In the genomic region with DNA sequence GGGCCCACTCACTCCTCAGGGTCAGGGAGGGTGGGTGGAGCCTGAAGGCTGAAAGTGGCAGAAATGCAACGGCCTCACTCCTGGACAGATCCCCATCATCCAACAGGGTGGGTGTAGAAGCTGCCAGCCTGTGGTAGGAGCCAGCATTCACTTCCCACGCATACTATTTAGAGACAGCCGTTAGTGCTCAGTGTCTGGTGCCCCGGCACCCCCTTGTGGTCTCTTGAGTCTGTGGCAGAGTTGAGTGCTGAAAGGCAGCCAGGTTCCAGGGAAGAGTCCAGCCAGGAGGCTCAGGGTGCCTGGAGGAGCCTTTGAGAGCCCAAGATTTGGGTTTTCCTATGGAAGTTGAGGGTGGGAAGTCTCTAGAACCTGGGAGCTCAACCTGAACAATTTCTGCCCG, we compare ENCODE assay signal across 8 cellular contexts. TPM values are rescaled to one million over a fixed set of nuclear protein-coding genes. Genes with fewer than 3 reads are reported as not detected.
DNase-seq lines count a peak whose midpoint lies in the region; ATAC-seq and TF ChIP-seq lines count a peak whose summit lies in the region.

No MANE protein-coding gene starts in this region.

- no peak overlapping the region for H4K12ac ChIP-seq in trophoblast cell (ENCODE audit: low read depth, low read length)

- ATAC-seq in GM19328 (IDR thresholded peaks at IDR 0.05; ENCODE audit: unreplicated experiment) (no peak), GM21723 (IDR thresholded peaks at IDR 0.05; ENCODE audit: unreplicated experiment) (no peak)

- H3K4me3 Mint-ChIP-seq in activated T-helper 2 cell treated with anti-CD3 and anti-CD28 coated beads, Interferon-gamma antibody, Interleukin-2, Interleukin-4, amounts not matched to agents 10 μg/mL and 5 μg/mL and 100 μg/mL, durations not matched to agents 14 hours and 24 hours and 36 hours (ENCODE audit: low read depth), result no peak overlapping the region

- H4K8ac ChIP-seq in trophoblast cell (ENCODE audit: low read depth, low read length), result no peak overlapping the region

- POLR2A ChIA-PET in BJ (lab: Charles Lee), result no interaction called here

- H3K9me3 ChIP-seq in trophoblast cell (ENCODE audit: insufficient read depth, low read depth, low read length), result no peaks in the 10 kb centered on the region

- H3K36me3 ChIP-seq in BJ (ENCODE audit: control insufficient read depth, insufficient read depth, low read length) (no peaks in the 10 kb centered on the region), trophoblast cell (ENCODE audit: control insufficient read depth in 1 of 2, insufficient read depth in 2 of 2, low read length in 2 of 2) (peaks cover 22 to 28% of the 10 kb centered on the region in 2 experiments)

- no peak overlapping the region for H3K27ac ChIP-seq in trophoblast cell (ENCODE audit: low read depth, low read length)

- H3K14ac ChIP-seq in trophoblast cell (ENCODE audit: low read length), result no peak overlapping the region

- no peak overlapping the region for H2AFZ ChIP-seq in trophoblast cell (ENCODE audit: insufficient read depth, low read length, poor library complexity)

- H2AK5ac ChIP-seq in trophoblast cell (ENCODE audit: low read length), result no peak overlapping the region

- H2BK12ac ChIP-seq in trophoblast cell (ENCODE audit: low read length), result no peak overlapping the region

- H2BK120ac ChIP-seq in trophoblast cell (ENCODE audit: insufficient read depth, low read length, poor library complexity), result no peak overlapping the region

- peaks cover 5% of the 10 kb centered on the region for H3K27me3 ChIP-seq in BJ (ENCODE audit: control insufficient read depth, insufficient read depth, low read length)
- no peaks in the 10 kb centered on the region for H3K27me3 ChIP-seq in trophoblast cell (ENCODE audit: insufficient read depth, low read length)

- no peak overlapping the region for H3K18ac ChIP-seq in trophoblast cell (ENCODE audit: low read length)

- no peak overlapping the region for H3K9ac ChIP-seq in trophoblast cell (ENCODE audit: low read length)

- DNase-seq in BJ (ENCODE audit: low read depth), result no peak
- DNase-seq in GOT3 (lab: John Stamatoyannopoulos, UW), result peak; percentile 26
- peak; percentile 30 for DNase-seq in NCI-H510A treated with DMSO at 0.1 percent for 48 hours (lab: John Stamatoyannopoulos, UW)
- DNase-seq in activated T-helper 2 cell treated with anti-CD3 and anti-CD28 coated beads, Interferon-gamma antibody, Interleukin-2, Interleukin-4, amounts not matched to agents 10 μg/mL and 5 μg/mL and 100 μg/mL, durations not matched to agents 14 hours and 24 hours and 36 hours (ENCODE audit: low spot score), result peak; percentile 24
- peak; percentile 79 for DNase-seq in glomerular visceral epithelial cell (ENCODE audit: extremely low spot score)
- peak; percentile 55 to 67 for DNase-seq in trophoblast cell

- no peaks in the 10 kb centered on the region for H3K79me1 ChIP-seq in trophoblast cell (ENCODE audit: low read length)

- H4K91ac ChIP-seq in trophoblast cell (ENCODE audit: low read depth, low read length), result no peak overlapping the region

- no peak overlapping the region for H3K4ac ChIP-seq in trophoblast cell (ENCODE audit: low read depth, low read length)

- no peaks in the 10 kb centered on the region for H3K9me3 Mint-ChIP-seq in activated T-helper 2 cell treated with anti-CD3 and anti-CD28 coated beads, Interferon-gamma antibody, Interleukin-2, Interleukin-4, amounts not matched to agents 10 μg/mL and 5 μg/mL and 100 μg/mL, durations not matched to agents 14 hours and 24 hours and 36 hours

- H3K4me1 Mint-ChIP-seq in activated T-helper 2 cell treated with anti-CD3 and anti-CD28 coated beads, Interferon-gamma antibody, Interleukin-2, Interleukin-4, amounts not matched to agents 10 μg/mL and 5 μg/mL and 100 μg/mL, durations not matched to agents 14 hours and 24 hours and 36 hours (ENCODE audit: low read depth), result peaks cover 2% of the 10 kb centered on the region

- WGBS in trophoblast cell (ENCODE audit: extremely low coverage, insufficient coverage, insufficient read length), result no CpG with 5 or more reads among the region's 5 CpGs

- no peak overlapping the region for H3K4me2 ChIP-seq in trophoblast cell (ENCODE audit: low read length)

- H3K4me1 ChIP-seq in trophoblast cell (ENCODE audit: control insufficient read depth in 1 of 2, insufficient read depth in 2 of 2, low read length in 2 of 2), result peaks cover 0 to 6% of the 10 kb centered on the region in 2 experiments

- H3K27me3 Mint-ChIP-seq in activated T-helper 2 cell treated with anti-CD3 and anti-CD28 coated beads, Interferon-gamma antibody, Interleukin-2, Interleukin-4, amounts not matched to agents 10 μg/mL and 5 μg/mL and 100 μg/mL, durations not matched to agents 14 hours and 24 hours and 36 hours (ENCODE audit: low read depth), result peaks cover 6% of the 10 kb centered on the region

- no peak overlapping the region for H2BK5ac ChIP-seq in trophoblast cell (ENCODE audit: low read depth, low read length, poor library complexity)

- intact Hi-C loops in activated T-helper 2 cell treated with anti-CD3 and anti-CD28 coated beads, Interferon-gamma antibody, Interleukin-2, Interleukin-4, amounts not matched to agents 10 μg/mL and 5 μg/mL and 100 μg/mL, durations not matched to agents 14 hours and 24 hours and 36 hours (cut with micrococcal nuclease), result loop anchor here (2.0 kb wide), 1 partner anchor 68 kb away; no protein-coding TSS in a partner anchor

- no peak overlapping the region for H3K23ac ChIP-seq in trophoblast cell (ENCODE audit: low read length)

- H3K36me3 Mint-ChIP-seq in activated T-helper 2 cell treated with anti-CD3 and anti-CD28 coated beads, Interferon-gamma antibody, Interleukin-2, Interleukin-4, amounts not matched to agents 10 μg/mL and 5 μg/mL and 100 μg/mL, durations not matched to agents 14 hours and 24 hours and 36 hours (ENCODE audit: low read depth), result no peaks in the 10 kb centered on the region

- no peaks in the 10 kb centered on the region for H3K79me2 ChIP-seq in trophoblast cell (ENCODE audit: control insufficient read depth, insufficient read depth, low read length, poor library complexity)

- H3K4me3 ChIP-seq in BJ (ENCODE audit: low read depth, low read length), result no peak overlapping the region
- no peak overlapping the region for H3K4me3 ChIP-seq in trophoblast cell (ENCODE audit: low read depth, low read length)

- H3K27ac Mint-ChIP-seq in activated T-helper 2 cell treated with anti-CD3 and anti-CD28 coated beads, Interferon-gamma antibody, Interleukin-2, Interleukin-4, amounts not matched to agents 10 μg/mL and 5 μg/mL and 100 μg/mL, durations not matched to agents 14 hours and 24 hours and 36 hours, result no peak overlapping the region

- TF ChIP-seq CTCF in BJ (IDR thresholded peaks at IDR 0.05; ENCODE audit: insufficient read depth, low read depth, low read length), result peak; percentile 93

- CTCF ChIA-PET in BJ (lab: Yijun Ruan, JAX), result interaction anchor here (0.7 to 16.3 kb wide), 25 partner anchors 10 to 100 kb away, joined by 3 to 378 read pairs (median 5); partner anchors contain the start of genes GNAI2 and RBM5

RNA-seq across cellular contexts. Expression of gene GNAT1, which starts 2.1 kb away (rescaled TPM):
- polyA plus RNA-seq in BJ (2011; rRNA removed), result not detected in 2 replicates
- polyA minus RNA-seq in BJ (2011; rRNA and poly(A)+ RNA removed), result not detected in 2 replicates
- total RNA-seq in activated T-helper 2 cell treated with anti-CD3 and anti-CD28 coated beads, Interferon-gamma antibody, Interleukin-2, Interleukin-4, amounts not matched to agents 10 μg/mL and 5 μg/mL and 100 μg/mL, durations not matched to agents 14 hours and 24 hours and 36 hours, result not detected in 2 replicates
- polyA plus RNA-seq in trophoblast cell (2013), result not detected in 2 replicates

RNA-seq across cellular contexts. Expression of gene SLC38A3, which starts 15.8 kb away (rescaled TPM):
- 0.17 and 0.22 TPM in 2 replicates for polyA plus RNA-seq in BJ (2011; rRNA removed)
- polyA minus RNA-seq in BJ (2011; rRNA and poly(A)+ RNA removed), result 0.28 TPM in 1 of 2 replicates, not detected in the other
- total RNA-seq in activated T-helper 2 cell treated with anti-CD3 and anti-CD28 coated beads, Interferon-gamma antibody, Interleukin-2, Interleukin-4, amounts not matched to agents 10 μg/mL and 5 μg/mL and 100 μg/mL, durations not matched to agents 14 hours and 24 hours and 36 hours, result not detected in 2 replicates
- 85.8 and 92.3 TPM in 2 replicates for polyA plus RNA-seq in trophoblast cell (2013)

RNA-seq across cellular contexts. Expression of gene SEMA3F, which starts 34.1 kb away (rescaled TPM):
- polyA plus RNA-seq in BJ (2011; rRNA removed), result 7.4 and 11.4 TPM in 2 replicates
- 8.7 and 10.4 TPM in 2 replicates for polyA minus RNA-seq in BJ (2011; rRNA and poly(A)+ RNA removed)
- total RNA-seq in activated T-helper 2 cell treated with anti-CD3 and anti-CD28 coated beads, Interferon-gamma antibody, Interleukin-2, Interleukin-4, amounts not matched to agents 10 μg/mL and 5 μg/mL and 100 μg/mL, durations not matched to agents 14 hours and 24 hours and 36 hours, result 0.11 and 0.21 TPM in 2 replicates
- polyA plus RNA-seq in trophoblast cell (2013), result 16.3 and 18.1 TPM in 2 replicates

RNA-seq across cellular contexts. Expression of gene GNAI2, which starts 46.7 kb away (rescaled TPM):
- 574 and 887 TPM in 2 replicates for polyA plus RNA-seq in BJ (2011; rRNA removed)
- 386 and 559 TPM in 2 replicates for polyA minus RNA-seq in BJ (2011; rRNA and poly(A)+ RNA removed)
- total RNA-seq in activated T-helper 2 cell treated with anti-CD3 and anti-CD28 coated beads, Interferon-gamma antibody, Interleukin-2, Interleukin-4, amounts not matched to agents 10 μg/mL and 5 μg/mL and 100 μg/mL, durations not matched to agents 14 hours and 24 hours and 36 hours, result 267 and 269 TPM in 2 replicates
- polyA plus RNA-seq in trophoblast cell (2013), result 191 and 192 TPM in 2 replicates
